21 cellular contexts compared by ENCODE assay signal in genomic region chr1:147527941-147528936, GRCh38. TPM values are rescaled to one million over a fixed set of nuclear protein-coding genes. Genes with fewer than 3 reads are reported as not detected.
DNase-seq lines count a peak whose midpoint lies in the region; ATAC-seq and TF ChIP-seq lines count a peak whose summit lies in the region.
"Had no signal": no experiment of that assay in that cellular context is flagged by ENCODE, and none has a peak within 500 bp of the region (broad histone marks: within the 10 kb centered on the region; RNA-seq: fewer than 3 reads in every experiment).

No MANE protein-coding gene starts in this region.

- H3K9me2 ChIP-seq in GM23338 (ENCODE audit: insufficient read depth), result peaks cover 3% of the 10 kb centered on the region; the same call in 1 of the 2 replicates

- H3K27me3 Mint-ChIP-seq in activated naive CD4-positive, alpha-beta T cell treated with anti-CD3 and anti-CD28 coated beads for 36 hours (ENCODE audit: low read depth), result no peaks in the 10 kb centered on the region
- H3K27me3 Mint-ChIP-seq in GM23338 (ENCODE audit: insufficient read depth, low read depth, poor library complexity), result peaks cover 3% of the 10 kb centered on the region
- peaks cover 2% of the 10 kb centered on the region for H3K27me3 Mint-ChIP-seq in activated CD8-positive, alpha-beta T cell treated with anti-CD3 and anti-CD28 coated beads, Interleukin-2, amount 10 ng/mL, durations not matched to agents 7 days and 5 days (ENCODE audit: low read depth)

- H3K36me3 ChIP-seq in GM23338 (ENCODE audit: insufficient read depth), result no peaks in the 10 kb centered on the region
- H3K36me3 ChIP-seq: SJSA1, upper lobe of left lung had no signal

- H3K79me2 ChIP-seq in GM23338 (replicated peaks; ENCODE audit: insufficient read depth), result no peaks in the 10 kb centered on the region

- intact Hi-C loops in activated naive CD4-positive, alpha-beta T cell treated with anti-CD3 and anti-CD28 coated beads for 36 hours (cut with micrococcal nuclease), result no loop called here

- DNase-seq in activated naive CD4-positive, alpha-beta T cell treated with anti-CD3 and anti-CD28 coated beads for 36 hours, result peak; percentile 50
- DNase-seq in activated naive CD4-positive, alpha-beta T cell treated with Interleukin-2 at 50 U/mL for 16 hours, result no peak
- no peak for DNase-seq in GM23338 (ENCODE audit: low spot score)
- peak; percentile 36 for DNase-seq in activated CD8-positive, alpha-beta T cell treated with anti-CD3 and anti-CD28 coated beads, Interleukin-2, amount 10 ng/mL, durations not matched to agents 7 days and 5 days
- DNase-seq in stimulated activated naive CD8-positive, alpha-beta T cell treated with anti-CD3 and anti-CD28 coated beads, Interleukin-15, Interleukin-2, amounts not matched to agents 100 U/mL and 50 U/mL, for 24 hours, result no peak
- no peak for DNase-seq in CD1c-positive myeloid dendritic cell (ENCODE audit: extremely low spot score)
- no peak for DNase-seq in NOMO-1 treated with dmso at 0.1 percent for 144 hours (lab: John Stamatoyannopoulos, UW; ENCODE audit: unreplicated experiment)
- DNase-seq: activated effector memory CD4-positive, alpha-beta T cell treated with Interleukin-2 at 50 U/mL for 16 hours; CD8-positive, alpha-beta memory T cell; DMS 273 treated with DMSO at 0.1 percent for 48 hours; EL; mesendoderm; NCI-H1105 treated with DMSO at 0.1 percent for 48 hours; NCI-H2029 treated with DMSO at 0.1 percent for 48 hours; NCI-H345; RPMI8226; upper lobe of left lung had no signal

- H3K4me1 ChIP-seq in GM23338 (ENCODE audit: insufficient read depth), result no peaks in the 10 kb centered on the region
- H3K4me1 ChIP-seq: SJSA1, upper lobe of left lung had no signal

- no peaks in the 10 kb centered on the region for H3K9me3 Mint-ChIP-seq in activated naive CD4-positive, alpha-beta T cell treated with anti-CD3 and anti-CD28 coated beads for 36 hours
- no peaks in the 10 kb centered on the region for H3K9me3 Mint-ChIP-seq in GM23338
- no peaks in the 10 kb centered on the region for H3K9me3 Mint-ChIP-seq in activated CD8-positive, alpha-beta T cell treated with anti-CD3 and anti-CD28 coated beads, Interleukin-2, amount 10 ng/mL, durations not matched to agents 7 days and 5 days (ENCODE audit: insufficient read depth)
- H3K9me3 Mint-ChIP-seq: brain; CD8-positive, alpha-beta memory T cell had no signal

- TF ChIP-seq CTCF in GM23338 (conservative IDR thresholded peaks at IDR 0.05; ENCODE audit: low read depth in 2 of 2), result no peak

- H3K4me3 ChIP-seq in GM23338, result no peak overlapping the region
- H3K4me3 ChIP-seq: GM12878, SJSA1, upper lobe of left lung had no signal

- peak overlapping the region; percentile 56; the same call in 1 of the 2 replicates for H2AFZ ChIP-seq in GM23338

- no peak overlapping the region for H3K27ac Mint-ChIP-seq in activated naive CD4-positive, alpha-beta T cell treated with anti-CD3 and anti-CD28 coated beads for 36 hours
- H3K27ac Mint-ChIP-seq in GM23338, result no peak overlapping the region
- H3K27ac Mint-ChIP-seq in activated CD8-positive, alpha-beta T cell treated with anti-CD3 and anti-CD28 coated beads, Interleukin-2, amount 10 ng/mL, durations not matched to agents 7 days and 5 days, result no peak overlapping the region
- H3K27ac Mint-ChIP-seq: brain; CD8-positive, alpha-beta memory T cell had no signal

- POLR2A ChIA-PET in activated CD8-positive, alpha-beta T cell treated with anti-CD3 and anti-CD28 coated beads, Interleukin-2, amount 10 ng/mL, durations not matched to agents 7 days and 5 days (lab: Charles Lee), result interaction anchor here (0.7 to 1.4 kb wide), 2 partner anchors 13 to 98 kb away, joined by 4 to 5 read pairs; partner anchors contain the start of gene BCL9

- no peak overlapping the region for H3K4me2 ChIP-seq in GM23338

- no peak overlapping the region for H3K27ac ChIP-seq in GM23338 (ENCODE audit: low read depth)
- H3K27ac ChIP-seq: SJSA1, upper lobe of left lung had no signal

- 0 out of 2 replicates have a peak, but pooled peaks cover 2% of the 10 kb centered on the region for H3F3A ChIP-seq in GM23338 (replicated peaks; ENCODE audit: low read depth)

- no peak for ATAC-seq in GM23338
- peak; percentile 71 for ATAC-seq in activated CD8-positive, alpha-beta T cell treated with anti-CD3 and anti-CD28 coated beads, Interleukin-2, amount 10 ng/mL, durations not matched to agents 7 days and 5 days
- ATAC-seq in stimulated activated naive CD8-positive, alpha-beta T cell treated with anti-CD3 and anti-CD28 coated beads, Interleukin-15, Interleukin-2, amounts not matched to agents 100 U/mL and 50 U/mL, for 24 hours, result peak; percentile 60
- ATAC-seq: GM12878, HCT116 had no signal

- no peaks in the 10 kb centered on the region for H3K4me1 Mint-ChIP-seq in activated naive CD4-positive, alpha-beta T cell treated with anti-CD3 and anti-CD28 coated beads for 36 hours (ENCODE audit: low read depth)
- H3K4me1 Mint-ChIP-seq in GM23338, result no peaks in the 10 kb centered on the region
- no peaks in the 10 kb centered on the region for H3K4me1 Mint-ChIP-seq in activated CD8-positive, alpha-beta T cell treated with anti-CD3 and anti-CD28 coated beads, Interleukin-2, amount 10 ng/mL, durations not matched to agents 7 days and 5 days (ENCODE audit: low read depth)
- H3K4me1 Mint-ChIP-seq: CD8-positive, alpha-beta memory T cell had no signal

- no peaks in the 10 kb centered on the region for H3K27me3 ChIP-seq in GM23338 (ENCODE audit: insufficient read depth)
- H3K27me3 ChIP-seq: upper lobe of left lung had no signal

- H3K36me3 Mint-ChIP-seq in activated naive CD4-positive, alpha-beta T cell treated with anti-CD3 and anti-CD28 coated beads for 36 hours (ENCODE audit: low read depth), result no peaks in the 10 kb centered on the region
- H3K36me3 Mint-ChIP-seq in GM23338 (ENCODE audit: low read depth), result no peaks in the 10 kb centered on the region
- H3K36me3 Mint-ChIP-seq in activated CD8-positive, alpha-beta T cell treated with anti-CD3 and anti-CD28 coated beads, Interleukin-2, amount 10 ng/mL, durations not matched to agents 7 days and 5 days (ENCODE audit: low read depth), result no peaks in the 10 kb centered on the region
- H3K36me3 Mint-ChIP-seq: brain; CD8-positive, alpha-beta memory T cell had no signal

- H4K20me1 ChIP-seq in GM23338 (replicated peaks; ENCODE audit: insufficient read depth), result no peaks in the 10 kb centered on the region

- CTCF ChIA-PET in activated naive CD4-positive, alpha-beta T cell treated with anti-CD3 and anti-CD28 coated beads for 36 hours (lab: Charles Lee), result interaction anchor here (0.6 to 3.5 kb wide), 6 partner anchors 9 to 173 kb away, joined by 3 to 18 read pairs (median 3); partner anchors contain the start of gene BCL9
- CTCF ChIA-PET in activated CD8-positive, alpha-beta T cell treated with anti-CD3 and anti-CD28 coated beads, Interleukin-2, amount 10 ng/mL, durations not matched to agents 7 days and 5 days (lab: Charles Lee), result interaction anchor here (0.6 to 3.7 kb wide), 7 partner anchors 9 to 364 kb away, joined by 3 to 15 read pairs (median 4); no protein-coding TSS in a partner anchor

- H3K4me3 Mint-ChIP-seq in activated naive CD4-positive, alpha-beta T cell treated with anti-CD3 and anti-CD28 coated beads for 36 hours, result no peak overlapping the region
- H3K4me3 Mint-ChIP-seq in GM23338, result no peak overlapping the region
- H3K4me3 Mint-ChIP-seq in activated CD8-positive, alpha-beta T cell treated with anti-CD3 and anti-CD28 coated beads, Interleukin-2, amount 10 ng/mL, durations not matched to agents 7 days and 5 days, result no peak overlapping the region
- H3K4me3 Mint-ChIP-seq: brain; CD8-positive, alpha-beta memory T cell had no signal

TF ChIP-seq in GM23338, 12 proteins besides CTCF, POLR2A, EP300 and RAD21 (continues in another document):
- TF ChIP-seq ZNF114 (CRISPR knock-in tag; IDR thresholded peaks at IDR 0.05), result no peak
- TF ChIP-seq REST (IDR thresholded peaks at IDR 0.05; ENCODE audit: unreplicated experiment), result no peak
- no peak for TF ChIP-seq POLR2AphosphoS5 (IDR thresholded peaks at IDR 0.05; ENCODE audit: low read depth)
- TF ChIP-seq ETS1 (IDR thresholded peaks at IDR 0.05), result no peak

RNA-seq across cellular contexts. Expression of gene BCL9, which starts 13.1 kb away (rescaled TPM):
- 10 to 100 TPM; 15.8 to 17.2 TPM for total RNA-seq in activated naive CD4-positive, alpha-beta T cell treated with anti-CD3 and anti-CD28 coated beads for 36 hours
- 33.8 and 46.1 TPM in 2 replicates for total RNA-seq in GM23338 (2014; rRNA removed; shearing (Covaris generic))
- 11.7 and 13.2 TPM in 2 replicates for polyA plus RNA-seq in GM23338 (2016; fragmentation: Nextera tagmentation; extraction: Ambion mirVana)
- total RNA-seq in activated CD8-positive, alpha-beta T cell treated with anti-CD3 and anti-CD28 coated beads, Interleukin-2, amount 10 ng/mL, durations not matched to agents 7 days and 5 days, result 10 to 100 TPM; 20.3 to 23.7 TPM

Comparison
In these comparisons a context has a peak if more than half of its experiments do, and no peak if none do; other contexts are left out.
1. DNase-seq: peak in activated naive CD4-positive, alpha-beta T cell treated with anti-CD3 and anti-CD28 coated beads for 36 hours (single experiment) and activated CD8-positive, alpha-beta T cell treated with anti-CD3 and anti-CD28 coated beads, Interleukin-2, amount 10 ng/mL, durations not matched to agents 7 days and 5 days (single experiment); none in activated naive CD4-positive, alpha-beta T cell treated with Interleukin-2 at 50 U/mL for 16 hours (single experiment), GM23338 (single experiment), stimulated activated naive CD8-positive, alpha-beta T cell treated with anti-CD3 and anti-CD28 coated beads, Interleukin-15, Interleukin-2, amounts not matched to agents 100 U/mL and 50 U/mL, for 24 hours (single experiment), CD1c-positive myeloid dendritic cell (single experiment) and NOMO-1 treated with dmso at 0.1 percent for 144 hours (single experiment).